1 cellular context compared by ENCODE assay signal in the genomic region with DNA sequence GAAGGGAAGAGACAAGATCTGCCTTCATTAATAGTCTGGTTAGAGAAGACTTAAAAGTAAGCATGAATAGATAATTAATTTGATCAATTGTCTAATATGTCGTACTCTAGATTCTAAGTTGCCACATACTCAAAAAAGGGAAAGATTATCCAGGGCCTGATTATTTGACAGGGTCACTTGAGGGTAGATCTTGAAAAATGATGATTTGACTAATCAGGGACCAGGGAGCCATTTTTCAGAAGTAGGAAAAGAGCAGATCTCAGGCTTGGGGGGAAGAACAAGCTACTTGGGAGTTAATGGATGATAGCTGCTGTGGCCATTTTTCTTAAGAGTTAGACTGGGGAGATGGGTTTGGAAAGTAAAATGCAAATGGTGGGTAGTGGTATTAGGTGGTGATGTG.
TF ChIP-seq lines count a peak whose summit lies in the region.

No MANE protein-coding gene starts in this region.

TF ChIP-seq in HepG2, 621 proteins besides CTCF, POLR2A, EP300 and RAD21:
- no peak for TF ChIP-seq DMAP1 (CRISPR knock-in tag; IDR thresholded peaks at IDR 0.05)
- TF ChIP-seq PRPF4 (IDR thresholded peaks at IDR 0.05; ENCODE audit: low read depth, low read length, poor library complexity, severe bottlenecking) = no peak
- no peak for TF ChIP-seq SMARCE1 (IDR thresholded peaks at IDR 0.05; ENCODE audit: borderline replicate concordance)
- TF ChIP-seq, protein P1, sequence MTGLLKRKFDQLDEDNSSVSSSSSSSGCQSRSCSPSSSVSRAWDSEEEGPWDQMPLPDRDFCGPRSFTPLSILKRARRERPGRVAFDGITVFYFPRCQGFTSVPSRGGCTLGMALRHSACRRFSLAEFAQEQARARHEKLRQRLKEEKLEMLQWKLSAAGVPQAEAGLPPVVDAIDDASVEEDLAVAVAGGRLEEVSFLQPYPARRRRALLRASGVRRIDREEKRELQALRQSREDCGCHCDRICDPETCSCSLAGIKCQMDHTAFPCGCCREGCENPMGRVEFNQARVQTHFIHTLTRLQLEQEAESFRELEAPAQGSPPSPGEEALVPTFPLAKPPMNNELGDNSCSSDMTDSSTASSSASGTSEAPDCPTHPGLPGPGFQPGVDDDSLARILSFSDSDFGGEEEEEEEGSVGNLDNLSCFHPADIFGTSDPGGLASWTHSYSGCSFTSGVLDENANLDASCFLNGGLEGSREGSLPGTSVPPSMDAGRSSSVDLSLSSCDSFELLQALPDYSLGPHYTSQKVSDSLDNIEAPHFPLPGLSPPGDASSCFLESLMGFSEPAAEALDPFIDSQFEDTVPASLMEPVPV (CRISPR knock-in tag; IDR thresholded peaks at IDR 0.05) = no peak
- no peak for TF ChIP-seq MED13 (CRISPR knock-in tag; IDR thresholded peaks at IDR 0.05)
- TF ChIP-seq MAFK (conservative IDR thresholded peaks at IDR 0.05 in 1 of 2, IDR thresholded peaks at IDR 0.05 in 1 of 2; ENCODE audit: low read length in 2 of 2) = peak in 1 of 2 experiments; percentile 46; a peak in 1 of 4 replicates
